In the genomic region with DNA sequence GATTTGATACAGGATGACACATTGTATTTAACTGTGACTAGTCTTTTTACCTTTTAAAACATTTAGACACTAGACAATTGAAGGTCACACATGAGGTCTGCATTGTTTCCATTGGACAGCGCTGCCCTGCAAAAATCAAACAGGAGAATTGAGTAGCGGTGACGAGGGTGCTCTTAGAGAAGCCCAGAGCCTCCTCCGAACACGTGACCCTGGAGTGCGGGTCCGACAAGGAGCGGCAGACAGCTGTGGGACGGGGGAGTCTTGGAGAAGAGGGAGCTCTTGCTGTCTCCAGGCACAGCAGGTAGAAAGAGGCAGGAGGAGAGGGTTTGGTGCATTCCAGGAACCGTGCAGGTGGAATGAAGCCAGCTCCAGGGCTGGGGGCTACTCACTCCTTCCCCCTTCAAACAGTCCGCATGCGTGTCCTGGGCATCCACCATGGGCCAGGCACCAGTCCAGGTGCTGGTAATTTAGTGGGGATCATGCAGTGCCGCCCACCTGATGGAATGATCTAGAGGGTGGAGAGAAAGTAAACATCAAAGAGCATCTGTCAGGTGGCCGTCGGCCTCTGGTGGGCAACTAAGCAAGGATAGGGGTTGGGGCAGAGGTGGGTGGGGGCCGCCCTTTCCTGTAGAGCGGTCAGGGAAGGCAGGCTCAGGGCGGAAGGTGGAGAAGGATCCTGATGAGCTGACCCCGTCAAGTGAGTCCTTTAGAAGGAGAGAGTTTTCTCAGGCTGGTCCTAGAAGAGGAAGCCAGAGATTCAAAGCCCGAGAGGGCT, we compare ENCODE assay signal across 24 cellular contexts.
"Had no signal": no experiment of that assay in that cellular context is flagged by ENCODE, and none has a peak within 500 bp of the region (broad histone marks: within the 10 kb centered on the region; RNA-seq: fewer than 3 reads in every experiment).

No MANE protein-coding gene starts in this region.

- H3K4me1 ChIP-seq: ascending aorta, foreskin keratinocyte, left ventricle myocardium inferior, psoas muscle, right atrium auricular region, tibial artery had no signal

- H3K4me3 ChIP-seq: ascending aorta, left ventricle myocardium inferior, ovary, psoas muscle, right atrium auricular region, tibial artery had no signal

- ATAC-seq: foreskin keratinocyte, natural killer cell, psoas muscle had no signal

- H3K36me3 ChIP-seq: ascending aorta, brain microvascular endothelial cell, left ventricle myocardium inferior, ovary, right atrium auricular region, tibial artery had no signal

- H3K36me3 Mint-ChIP-seq: activated naive CD4-positive, alpha-beta T cell treated with anti-CD3 and anti-CD28 coated beads, Interleukin-2, amount 10 ng/mL, durations not matched to agents 7 days and 5 days; mesothelial cell of epicardium; natural killer cell had no signal

- H3K9me3 Mint-ChIP-seq: natural killer cell; stimulated activated naive CD8-positive, alpha-beta T cell treated with anti-CD3 and anti-CD28 coated beads, Interleukin-15, Interleukin-2, amounts not matched to agents 100 ng/mL and 50 ng/mL, for 24 hours had no signal

- H3K9me3 ChIP-seq: ascending aorta, ovary, psoas muscle had no signal

- H3K4me3 Mint-ChIP-seq: activated naive CD4-positive, alpha-beta T cell treated with anti-CD3 and anti-CD28 coated beads, Interleukin-2, amount 10 ng/mL, durations not matched to agents 7 days and 5 days; mesothelial cell of epicardium; natural killer cell; stimulated activated naive CD8-positive, alpha-beta T cell treated with anti-CD3 and anti-CD28 coated beads, Interleukin-15, Interleukin-2, amounts not matched to agents 100 ng/mL and 50 ng/mL, for 24 hours had no signal

- DNase-seq: activated CD4-positive, alpha-beta T cell treated with anti-CD3 and anti-CD28 coated beads for 1 hour; activated CD4-positive, alpha-beta T cell treated with anti-CD3 and anti-CD28 coated beads, Interleukin-2, amount 50 U/mL, for 4 hours; activated effector memory CD4-positive, alpha-beta T cell treated with Interleukin-2 at 50 U/mL for 16 hours; activated naive CD4-positive, alpha-beta T cell treated with anti-CD3 and anti-CD28 coated beads, Interleukin-2, amount 10 ng/mL, durations not matched to agents 7 days and 5 days; activated T-cell treated with anti-CD3 and anti-CD28 coated beads, Interleukin-2, amount 50 U/mL, for 48 hours; brain microvascular endothelial cell; caudate nucleus; dermis blood vessel endothelial cell; effector CD8-positive, alpha-beta T cell; foreskin keratinocyte; kidney glomerular epithelial cell; left ventricle myocardium inferior; mammary epithelial cell; natural killer cell; ovary; stimulated activated CD4-positive, alpha-beta T cell treated with anti-CD3 and anti-CD28 coated beads, Interleukin-4, amount 100 ng/mL, for 4 hours; substantia nigra; T-helper 9 cell; tibial artery had no signal

- H3K4me1 Mint-ChIP-seq: activated naive CD4-positive, alpha-beta T cell treated with anti-CD3 and anti-CD28 coated beads, Interleukin-2, amount 10 ng/mL, durations not matched to agents 7 days and 5 days; mesothelial cell of epicardium; natural killer cell had no signal

- H3K27me3 ChIP-seq: ascending aorta, brain microvascular endothelial cell, foreskin keratinocyte, ovary, right atrium auricular region had no signal

- H3K27ac ChIP-seq: ascending aorta, brain microvascular endothelial cell, foreskin keratinocyte, left ventricle myocardium inferior, ovary, psoas muscle, right atrium auricular region, tibial artery had no signal

- H3K27me3 Mint-ChIP-seq: activated naive CD4-positive, alpha-beta T cell treated with anti-CD3 and anti-CD28 coated beads, Interleukin-2, amount 10 ng/mL, durations not matched to agents 7 days and 5 days; stimulated activated naive CD8-positive, alpha-beta T cell treated with anti-CD3 and anti-CD28 coated beads, Interleukin-15, Interleukin-2, amounts not matched to agents 100 ng/mL and 50 ng/mL, for 24 hours had no signal

- H3K27ac Mint-ChIP-seq: activated naive CD4-positive, alpha-beta T cell treated with anti-CD3 and anti-CD28 coated beads, Interleukin-2, amount 10 ng/mL, durations not matched to agents 7 days and 5 days; mesothelial cell of epicardium; natural killer cell; stimulated activated naive CD8-positive, alpha-beta T cell treated with anti-CD3 and anti-CD28 coated beads, Interleukin-15, Interleukin-2, amounts not matched to agents 100 ng/mL and 50 ng/mL, for 24 hours had no signal
